Comparison of ENCODE assay signal across 25 cellular contexts in the genomic region with DNA sequence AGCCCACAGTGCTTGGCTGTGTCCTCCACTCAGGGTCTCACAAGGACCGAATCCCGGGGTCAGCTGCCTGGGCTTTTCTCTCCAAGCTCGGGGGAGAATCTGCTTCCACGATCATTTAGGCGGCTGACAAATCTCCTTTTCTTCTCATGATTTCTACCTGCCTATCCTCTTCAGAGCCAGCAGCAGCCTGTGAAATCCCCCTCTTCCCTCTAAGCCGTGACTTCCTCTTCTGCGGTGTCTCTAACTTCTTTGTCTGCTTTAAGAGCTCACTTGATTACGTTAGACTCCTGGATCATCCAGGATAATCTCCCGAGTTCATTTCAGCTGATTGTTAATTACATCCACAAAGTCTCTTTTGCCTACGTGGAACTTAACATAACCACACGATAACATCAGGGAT. TPM values are rescaled to one million over a fixed set of nuclear protein-coding genes. Genes with fewer than 3 reads are reported as not detected.
"Had no signal": no experiment of that assay in that cellular context is flagged by ENCODE, and none has a peak within 500 bp of the region (broad histone marks: within the 10 kb centered on the region; RNA-seq: fewer than 3 reads in every experiment).

No MANE protein-coding gene starts in this region.

- H3K36me3 ChIP-seq: colonic mucosa, gastrocnemius medialis, heart left ventricle, tibial artery had no signal

- H3K4me3 ChIP-seq: colonic mucosa, gastrocnemius medialis, heart left ventricle, lung, tibial artery had no signal

- FAIRE-seq: endometrium, kidney had no signal

- H3K9me3 ChIP-seq: colonic mucosa, heart left ventricle had no signal

- H3K4me1 Mint-ChIP-seq: central memory CD8-positive, alpha-beta T cell had no signal

- H3K27me3 ChIP-seq: colonic mucosa had no signal

- H3K27ac Mint-ChIP-seq: activated T-cell treated with anti-CD3 and anti-CD28 coated beads, Interleukin-2, amount 50 U/mL, for 72 hours; natural killer cell treated with Interleukin-12 subunit alpha and Interleukin-12 subunit beta and Interleukin-15 and Interleukin-18, amount 100 ng/mL, for 72 hours had no signal

- ATAC-seq: activated T-cell treated with anti-CD3 and anti-CD28 coated beads, Interleukin-2, amount 50 U/mL, for 72 hours; gastrocnemius medialis; heart left ventricle; left lobe of liver; natural killer cell treated with Interleukin-12 subunit alpha and Interleukin-12 subunit beta and Interleukin-15 and Interleukin-18, amount 100 ng/mL, for 72 hours; right cardiac atrium; stimulated activated naive CD8-positive, alpha-beta T cell treated with anti-CD3 and anti-CD28 coated beads, Interleukin-15, Interleukin-2, amounts not matched to agents 100 U/mL and 50 U/mL, for 24 hours had no signal

- DNase-seq: activated CD4-positive, alpha-beta T cell treated with anti-CD3 and anti-CD28 coated beads, Interleukin-2, amount 50 U/mL, for 4 hours; activated CD4-positive, CD25-positive, alpha-beta regulatory T cell treated with anti-CD3 and anti-CD28 coated beads, Interleukin-2, amount 50 U/mL, for 72 hours; activated effector memory CD4-positive, alpha-beta T cell treated with anti-CD3 and anti-CD28 coated beads, Interleukin-2, amount 50 U/mL, for 16 hours; activated naive CD4-positive, alpha-beta T cell treated with anti-CD3 and anti-CD28 coated beads, Interleukin-2, amount 50 U/mL, for 16 hours; activated T-cell treated with anti-CD3 and anti-CD28 coated beads, Interleukin-2, amount 50 U/mL, for 72 hours; aorta; colonic mucosa; erythroblast; gastrocnemius medialis; heart left ventricle; kidney; nucleus accumbens; right cardiac atrium; stimulated activated naive CD8-positive, alpha-beta T cell treated with anti-CD3 and anti-CD28 coated beads, Interleukin-15, Interleukin-2, amounts not matched to agents 100 U/mL and 50 U/mL, for 24 hours; substantia nigra; tibial artery had no signal

- H3K27ac ChIP-seq: colonic mucosa, gastrocnemius medialis, heart left ventricle, tibial artery had no signal

- H3K4me1 ChIP-seq: colonic mucosa, gastrocnemius medialis, tibial artery had no signal

- H3K4me3 Mint-ChIP-seq: activated T-cell treated with anti-CD3 and anti-CD28 coated beads, Interleukin-2, amount 50 U/mL, for 72 hours; central memory CD8-positive, alpha-beta T cell; natural killer cell treated with Interleukin-12 subunit alpha and Interleukin-12 subunit beta and Interleukin-15 and Interleukin-18, amount 100 ng/mL, for 72 hours had no signal

RNA-seq across cellular contexts. Expression of gene VN1R4, which starts 43.5 kb away (rescaled TPM):
- total RNA-seq: activated CD8-positive, alpha-beta memory T cell treated with anti-CD3 and anti-CD28 coated beads for 36 hours; activated T-cell treated with anti-CD3 and anti-CD28 coated beads, Interleukin-2, amount 50 U/mL, for 72 hours; aorta; colonic mucosa; gastrocnemius medialis; heart left ventricle; kidney; left lobe of liver; lung; natural killer cell treated with Interleukin-12 subunit alpha and Interleukin-12 subunit beta and Interleukin-15 and Interleukin-18, amount 100 ng/mL, for 72 hours; posterior vena cava; right cardiac atrium; skeletal muscle tissue; urinary bladder had no signal
- polyA plus RNA-seq: aorta, heart left ventricle, lung, right cardiac atrium, urinary bladder had no signal

RNA-seq across cellular contexts. Expression of gene VN1R2, which starts 53.0 kb away (rescaled TPM):
- total RNA-seq: activated CD8-positive, alpha-beta memory T cell treated with anti-CD3 and anti-CD28 coated beads for 36 hours; activated T-cell treated with anti-CD3 and anti-CD28 coated beads, Interleukin-2, amount 50 U/mL, for 72 hours; aorta; colonic mucosa; gastrocnemius medialis; heart left ventricle; kidney; left lobe of liver; lung; natural killer cell treated with Interleukin-12 subunit alpha and Interleukin-12 subunit beta and Interleukin-15 and Interleukin-18, amount 100 ng/mL, for 72 hours; posterior vena cava; right cardiac atrium; skeletal muscle tissue; urinary bladder had no signal
- polyA plus RNA-seq: aorta, heart left ventricle, lung, right cardiac atrium, urinary bladder had no signal
